Comparison of ENCODE assay signal across 1 cellular context in genomic region chr4:120395746-120396145, GRCh38.
TF ChIP-seq lines count a peak whose summit lies in the region.

No MANE protein-coding gene starts in this region.

TF ChIP-seq in GM23338, 12 proteins besides CTCF, POLR2A, EP300 and RAD21 (continued from another document):
- TF ChIP-seq, protein P1, sequence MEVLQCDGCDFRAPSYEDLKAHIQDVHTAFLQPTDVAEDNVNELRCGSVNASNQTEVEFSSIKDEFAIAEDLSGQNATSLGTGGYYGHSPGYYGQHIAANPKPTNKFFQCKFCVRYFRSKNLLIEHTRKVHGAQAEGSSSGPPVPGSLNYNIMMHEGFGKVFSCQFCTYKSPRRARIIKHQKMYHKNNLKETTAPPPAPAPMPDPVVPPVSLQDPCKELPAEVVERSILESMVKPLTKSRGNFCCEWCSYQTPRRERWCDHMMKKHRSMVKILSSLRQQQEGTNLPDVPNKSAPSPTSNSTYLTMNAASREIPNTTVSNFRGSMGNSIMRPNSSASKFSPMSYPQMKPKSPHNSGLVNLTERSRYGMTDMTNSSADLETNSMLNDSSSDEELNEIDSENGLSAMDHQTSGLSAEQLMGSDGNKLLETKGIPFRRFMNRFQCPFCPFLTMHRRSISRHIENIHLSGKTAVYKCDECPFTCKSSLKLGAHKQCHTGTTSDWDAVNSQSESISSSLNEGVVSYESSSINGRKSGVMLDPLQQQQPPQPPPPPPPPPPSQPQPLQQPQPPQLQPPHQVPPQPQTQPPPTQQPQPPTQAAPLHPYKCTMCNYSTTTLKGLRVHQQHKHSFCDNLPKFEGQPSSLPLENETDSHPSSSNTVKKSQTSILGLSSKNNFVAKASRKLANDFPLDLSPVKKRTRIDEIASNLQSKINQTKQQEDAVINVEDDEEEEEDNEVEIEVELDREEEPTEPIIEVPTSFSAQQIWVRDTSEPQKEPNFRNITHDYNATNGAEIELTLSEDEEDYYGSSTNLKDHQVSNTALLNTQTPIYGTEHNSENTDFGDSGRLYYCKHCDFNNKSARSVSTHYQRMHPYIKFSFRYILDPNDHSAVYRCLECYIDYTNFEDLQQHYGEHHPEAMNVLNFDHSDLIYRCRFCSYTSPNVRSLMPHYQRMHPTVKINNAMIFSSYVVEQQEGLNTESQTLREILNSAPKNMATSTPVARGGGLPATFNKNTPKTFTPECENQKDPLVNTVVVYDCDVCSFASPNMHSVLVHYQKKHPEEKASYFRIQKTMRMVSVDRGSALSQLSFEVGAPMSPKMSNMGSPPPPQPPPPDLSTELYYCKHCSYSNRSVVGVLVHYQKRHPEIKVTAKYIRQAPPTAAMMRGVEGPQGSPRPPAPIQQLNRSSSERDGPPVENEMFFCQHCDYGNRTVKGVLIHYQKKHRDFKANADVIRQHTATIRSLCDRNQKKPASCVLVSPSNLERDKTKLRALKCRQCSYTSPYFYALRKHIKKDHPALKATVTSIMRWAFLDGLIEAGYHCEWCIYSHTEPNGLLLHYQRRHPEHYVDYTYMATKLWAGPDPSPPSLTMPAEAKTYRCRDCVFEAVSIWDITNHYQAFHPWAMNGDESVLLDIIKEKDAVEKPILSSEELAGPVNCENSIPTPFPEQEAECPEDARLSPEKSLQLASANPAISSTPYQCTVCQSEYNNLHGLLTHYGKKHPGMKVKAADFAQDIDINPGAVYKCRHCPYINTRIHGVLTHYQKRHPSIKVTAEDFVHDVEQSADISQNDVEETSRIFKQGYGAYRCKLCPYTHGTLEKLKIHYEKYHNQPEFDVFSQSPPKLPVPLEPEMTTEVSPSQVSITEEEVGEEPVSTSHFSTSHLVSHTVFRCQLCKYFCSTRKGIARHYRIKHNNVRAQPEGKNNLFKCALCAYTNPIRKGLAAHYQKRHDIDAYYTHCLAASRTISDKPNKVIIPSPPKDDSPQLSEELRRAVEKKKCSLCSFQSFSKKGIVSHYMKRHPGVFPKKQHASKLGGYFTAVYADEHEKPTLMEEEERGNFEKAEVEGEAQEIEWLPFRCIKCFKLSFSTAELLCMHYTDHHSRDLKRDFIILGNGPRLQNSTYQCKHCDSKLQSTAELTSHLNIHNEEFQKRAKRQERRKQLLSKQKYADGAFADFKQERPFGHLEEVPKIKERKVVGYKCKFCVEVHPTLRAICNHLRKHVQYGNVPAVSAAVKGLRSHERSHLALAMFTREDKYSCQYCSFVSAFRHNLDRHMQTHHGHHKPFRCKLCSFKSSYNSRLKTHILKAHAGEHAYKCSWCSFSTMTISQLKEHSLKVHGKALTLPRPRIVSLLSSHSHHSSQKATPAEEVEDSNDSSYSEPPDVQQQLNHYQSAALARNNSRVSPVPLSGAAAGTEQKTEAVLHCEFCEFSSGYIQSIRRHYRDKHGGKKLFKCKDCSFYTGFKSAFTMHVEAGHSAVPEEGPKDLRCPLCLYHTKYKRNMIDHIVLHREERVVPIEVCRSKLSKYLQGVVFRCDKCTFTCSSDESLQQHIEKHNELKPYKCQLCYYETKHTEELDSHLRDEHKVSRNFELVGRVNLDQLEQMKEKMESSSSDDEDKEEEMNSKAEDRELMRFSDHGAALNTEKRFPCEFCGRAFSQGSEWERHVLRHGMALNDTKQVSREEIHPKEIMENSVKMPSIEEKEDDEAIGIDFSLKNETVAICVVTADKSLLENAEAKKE (CRISPR knock-in tag; IDR thresholded peaks at IDR 0.05) = no peak
- no peak for TF ChIP-seq ZNF114 (CRISPR knock-in tag; IDR thresholded peaks at IDR 0.05)
- no peak for TF ChIP-seq EZH2 (IDR thresholded peaks at IDR 0.05; ENCODE audit: low read depth, unreplicated experiment)
- no peak for TF ChIP-seq NANOG (IDR thresholded peaks at IDR 0.05; ENCODE audit: borderline replicate concordance)
